Comparison of ENCODE assay signal across 8 cellular contexts in the genomic region with DNA sequence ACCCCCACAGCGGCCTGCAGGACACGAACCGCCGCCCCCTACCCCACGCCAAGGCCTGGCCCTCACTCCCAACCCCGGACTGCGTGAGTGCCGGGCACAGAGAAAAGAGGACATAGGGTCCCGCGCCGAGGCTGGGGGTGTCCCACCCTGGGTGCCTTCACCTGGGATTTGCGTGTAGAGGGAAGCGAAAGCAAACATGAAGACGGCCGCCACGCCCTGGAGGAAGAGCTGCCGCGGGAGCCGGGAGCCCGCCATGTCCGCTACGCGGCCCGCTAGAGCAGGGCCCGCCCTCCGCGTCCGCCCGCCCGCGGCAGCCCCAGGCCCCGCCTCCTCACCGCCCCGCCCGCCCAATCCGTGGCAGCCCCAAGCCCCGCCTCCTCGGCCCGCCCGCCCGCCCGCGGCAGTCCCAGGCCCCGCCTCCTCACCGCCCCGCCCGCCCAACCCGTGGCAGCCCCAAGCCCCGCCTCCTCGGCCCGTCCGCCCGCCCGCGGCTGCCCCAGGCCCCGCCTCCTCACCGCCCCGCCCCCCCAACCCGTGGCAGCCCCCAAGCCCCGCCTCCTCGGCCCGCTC. TPM values are rescaled to one million over a fixed set of nuclear protein-coding genes. Genes with fewer than 3 reads are reported as not detected.
DNase-seq lines count a peak whose midpoint lies in the region; ATAC-seq and TF ChIP-seq lines count a peak whose summit lies in the region.

A gene with protein sequence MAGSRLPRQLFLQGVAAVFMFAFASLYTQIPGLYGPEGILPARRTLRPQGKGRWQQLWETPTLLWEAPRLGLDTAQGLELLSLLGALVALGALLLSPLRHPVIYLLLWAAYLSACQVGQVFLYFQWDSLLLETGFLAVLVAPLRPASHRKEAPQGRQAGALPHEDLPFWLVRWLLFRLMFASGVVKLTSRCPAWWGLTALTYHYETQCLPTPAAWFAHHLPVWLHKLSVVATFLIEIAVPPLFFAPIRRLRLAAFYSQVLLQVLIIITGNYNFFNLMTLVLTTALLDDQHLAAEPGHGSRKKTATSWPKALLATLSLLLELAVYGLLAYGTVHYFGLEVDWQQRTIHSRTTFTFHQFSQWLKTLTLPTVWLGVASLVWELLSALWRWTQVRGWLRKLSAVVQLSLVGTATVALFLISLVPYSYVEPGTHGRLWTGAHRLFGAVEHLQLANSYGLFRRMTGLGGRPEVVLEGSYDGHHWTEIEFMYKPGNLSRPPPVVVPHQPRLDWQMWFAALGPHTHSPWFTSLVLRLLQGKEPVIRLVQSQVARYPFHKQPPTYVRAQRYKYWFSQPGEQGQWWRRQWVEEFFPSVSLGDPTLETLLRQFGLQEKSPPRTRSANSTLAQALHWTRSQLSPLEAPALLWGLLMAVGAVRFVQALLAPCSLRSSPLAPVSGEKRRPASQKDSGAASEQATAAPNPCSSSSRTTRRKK (minus strand): TSS at position 282 of the 570 bp plus-strand sequence. CDS start 27 bp downstream, at position 255.

- H3K4me1 ChIP-seq in left lung = peaks cover 17 to 35% of the 10 kb centered on the region in 2 donors

- H3K36me3 ChIP-seq in MG63 = peaks cover 22% of the 10 kb centered on the region
- H3K36me3 ChIP-seq in left lung = peaks cover 0 to 33% of the 10 kb centered on the region in 2 donors

- H3K9me3 ChIP-seq in MG63 (no peaks in the 10 kb centered on the region), left lung (no peaks in the 10 kb centered on the region)

- ATAC-seq in GM21825 (IDR thresholded peaks at IDR 0.05; ENCODE audit: unreplicated experiment) (peak; percentile 52), left lung (peak; percentile 80)

- peak within 1 kb of the TSS; percentile 82 to 90 for H3K27ac ChIP-seq in left lung

- H3K4me3 ChIP-seq in MG63 (peak within 1 kb of the TSS; percentile 98), left lung (peak within 1 kb of the TSS; percentile 88 to 90)

- intact Hi-C loops in left lung (cut with DNase I) = loop anchor here in 1 of 2 donors (10.0 kb wide), 1 partner anchor 87 kb away; no protein-coding TSS in a partner anchor

- DNase-seq in DMS79 (lab: John Stamatoyannopoulos, UW) (peak; percentile 71), MG63 (peak; percentile 81), cerebellum (ENCODE audit: low spot score) (no peak), left lung (peak; percentile 92 to 99), NCI-H1048 (lab: John Stamatoyannopoulos, UW) (no peak)
- peak; percentile 93 for DNase-seq in activated CD4-positive, CD25-positive, alpha-beta regulatory T cell treated with anti-CD3 and anti-CD28 coated beads, Interleukin-2, amount 50 U/mL, for 72 hours
- peak; percentile 90 for DNase-seq in stimulated activated CD4-positive, alpha-beta T cell treated with anti-CD3 and anti-CD28 coated beads, Interleukin-2, amount 100 ng/mL, for 4 hours (ENCODE audit: low read depth)

- no peaks in the 10 kb centered on the region for H3K27me3 ChIP-seq in MG63
- H3K27me3 ChIP-seq in left lung = no peaks in the 10 kb centered on the region

- no peak for TF ChIP-seq CTCF in left lung (IDR thresholded peaks at IDR 0.05)

RNA-seq across cellular contexts. Expression of the gene that starts here (rescaled TPM):
- total RNA-seq in MG63 (2014; rRNA removed; shearing (Covaris generic); ENCODE audit: low replicate concordance) = 23.0 and 30.3 TPM in 2 replicates
- total RNA-seq in cerebellum = 12.7 TPM
- 10 to 100 TPM; 73.1 to 76.4 TPM for total RNA-seq in left lung

Comparison
In these comparisons a context has a peak if more than half of its experiments do, and no peak if none do; other contexts are left out.
1. DNase-seq: peak in DMS79 (single experiment), MG63 (single experiment), activated CD4-positive, CD25-positive, alpha-beta regulatory T cell treated with anti-CD3 and anti-CD28 coated beads, Interleukin-2, amount 50 U/mL, for 72 hours (single experiment), left lung (2 of 2) and stimulated activated CD4-positive, alpha-beta T cell treated with anti-CD3 and anti-CD28 coated beads, Interleukin-2, amount 100 ng/mL, for 4 hours (single experiment); none in cerebellum (single experiment) and NCI-H1048 (single experiment).